17 cellular contexts compared by ENCODE assay signal in the genomic region with DNA sequence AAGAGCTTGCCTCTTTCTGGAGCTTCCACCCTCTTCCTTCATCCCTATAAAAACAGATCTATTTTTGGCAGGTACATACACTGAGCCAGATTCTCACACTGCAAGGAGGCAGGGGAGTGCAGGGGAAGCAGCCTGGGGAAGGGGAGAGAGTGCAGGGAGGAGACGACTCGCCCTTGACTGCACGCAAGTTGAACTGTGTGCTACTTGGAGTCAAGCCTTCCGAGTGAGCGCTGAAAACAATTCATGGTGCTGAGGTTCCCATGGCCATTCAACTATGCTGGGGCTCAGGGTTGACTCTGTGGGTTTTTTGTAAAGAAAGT. TPM values are rescaled to one million over a fixed set of nuclear protein-coding genes. Genes with fewer than 3 reads are reported as not detected.
DNase-seq lines count a peak whose midpoint lies in the region; ATAC-seq and TF ChIP-seq lines count a peak whose summit lies in the region.
"Had no signal": no experiment of that assay in that cellular context is flagged by ENCODE, and none has a peak within 500 bp of the region (broad histone marks: within the 10 kb centered on the region; RNA-seq: fewer than 3 reads in every experiment).

No MANE protein-coding gene starts in this region.

- no peak overlapping the region for H3K27ac ChIP-seq in BLaER1
- H3K27ac ChIP-seq in left ventricle myocardium inferior (replicated peaks), result peak overlapping the region; percentile 68
- no peak overlapping the region for H3K27ac ChIP-seq in neural progenitor cell
- H3K27ac ChIP-seq: prostate gland, VCaP had no signal

- no peak for ATAC-seq in stimulated activated effector memory CD8-positive, alpha-beta T cell treated with anti-CD3 and anti-CD28 coated beads, Interleukin-12 subunit alpha, Interleukin-12 subunit beta, amount 100 ng/mL, for 72 hours
- ATAC-seq: activated CD8-positive, alpha-beta memory T cell treated with anti-CD3 and anti-CD28 coated beads, Interleukin-2, amount 10 ng/mL, durations not matched to agents 7 days and 5 days; mucosa of descending colon had no signal

- H3K4me3 ChIP-seq in BLaER1 (no peak overlapping the region), left ventricle myocardium inferior (peak overlapping the region; percentile 3), neural progenitor cell (no peak overlapping the region)
- H3K4me3 ChIP-seq: HAP-1, mucosa of descending colon, prostate gland had no signal

- H3K9me3 Mint-ChIP-seq in brain, result no peaks in the 10 kb centered on the region
- H3K9me3 Mint-ChIP-seq in neural progenitor cell, result peaks cover under 1% of the 10 kb centered on the region
- no peaks in the 10 kb centered on the region for H3K9me3 Mint-ChIP-seq in stimulated activated effector memory CD8-positive, alpha-beta T cell treated with anti-CD3 and anti-CD28 coated beads, Interleukin-12 subunit alpha, Interleukin-12 subunit beta, amount 100 ng/mL, for 72 hours
- H3K9me3 Mint-ChIP-seq: activated CD4-positive, alpha-beta T cell treated with anti-CD3 and anti-CD28 coated beads, Interleukin-2, amount 10 ng/mL, durations not matched to agents 7 days and 5 days; activated naive CD4-positive, alpha-beta T cell treated with anti-CD3 and anti-CD28 coated beads, Interleukin-2, amount 50 U/mL, for 24 hours had no signal

- TF ChIP-seq CTCF in brain (conservative IDR thresholded peaks at IDR 0.05) (peak in 1 of 2 experiments; percentile 11), left ventricle myocardium inferior (IDR thresholded peaks at IDR 0.05; ENCODE audit: borderline replicate concordance) (no peak), neural progenitor cell (IDR thresholded peaks at IDR 0.05) (no peak)

- peaks cover 46% of the 10 kb centered on the region for H3K4me1 Mint-ChIP-seq in brain
- peaks cover 30% of the 10 kb centered on the region for H3K4me1 Mint-ChIP-seq in neural progenitor cell
- no peaks in the 10 kb centered on the region for H3K4me1 Mint-ChIP-seq in stimulated activated effector memory CD8-positive, alpha-beta T cell treated with anti-CD3 and anti-CD28 coated beads, Interleukin-12 subunit alpha, Interleukin-12 subunit beta, amount 100 ng/mL, for 72 hours
- H3K4me1 Mint-ChIP-seq: activated CD4-positive, alpha-beta T cell treated with anti-CD3 and anti-CD28 coated beads, Interleukin-2, amount 10 ng/mL, durations not matched to agents 7 days and 5 days; activated CD8-positive, alpha-beta memory T cell treated with anti-CD3 and anti-CD28 coated beads, Interleukin-2, amount 10 ng/mL, durations not matched to agents 7 days and 5 days; activated naive CD4-positive, alpha-beta T cell treated with anti-CD3 and anti-CD28 coated beads, Interleukin-2, amount 50 U/mL, for 24 hours had no signal

- H3K27me3 Mint-ChIP-seq in brain, result no peaks in the 10 kb centered on the region
- H3K27me3 Mint-ChIP-seq in neural progenitor cell (ENCODE audit: insufficient read depth, low read depth), result peaks cover 8% of the 10 kb centered on the region

- H3K79me2 ChIP-seq in neural progenitor cell (ENCODE audit: low read depth), result no peaks in the 10 kb centered on the region

- H4K20me1 ChIP-seq in BLaER1 (no peaks in the 10 kb centered on the region), neural progenitor cell (ENCODE audit: low read depth) (no peaks in the 10 kb centered on the region)

- no peaks in the 10 kb centered on the region for H3F3A ChIP-seq in neural progenitor cell (ENCODE audit: low read depth)

- H3K27ac Mint-ChIP-seq in brain, result peak overlapping the region in 3 of 5 experiments; percentile 8 to 49 (median 20)
- H3K27ac Mint-ChIP-seq in neural progenitor cell, result no peak overlapping the region
- H3K27ac Mint-ChIP-seq in stimulated activated effector memory CD8-positive, alpha-beta T cell treated with anti-CD3 and anti-CD28 coated beads, Interleukin-12 subunit alpha, Interleukin-12 subunit beta, amount 100 ng/mL, for 72 hours, result no peak overlapping the region
- H3K27ac Mint-ChIP-seq: activated CD4-positive, alpha-beta T cell treated with anti-CD3 and anti-CD28 coated beads, Interleukin-2, amount 10 ng/mL, durations not matched to agents 7 days and 5 days; activated CD8-positive, alpha-beta memory T cell treated with anti-CD3 and anti-CD28 coated beads, Interleukin-2, amount 10 ng/mL, durations not matched to agents 7 days and 5 days; activated naive CD4-positive, alpha-beta T cell treated with anti-CD3 and anti-CD28 coated beads, Interleukin-2, amount 50 U/mL, for 24 hours had no signal

- H2AFZ ChIP-seq in neural progenitor cell (replicated peaks), result no peak overlapping the region

- intact Hi-C loops in left ventricle myocardium inferior (cut with micrococcal nuclease), result no loop called here

- H3K4me2 ChIP-seq in BLaER1 (0 out of 2 replicates have a peak overlapping the region, but pooled peaks have one; percentile 10), neural progenitor cell (peak overlapping the region; percentile 54)

- H3K36me3 Mint-ChIP-seq in brain (peaks cover 38% of the 10 kb centered on the region), neural progenitor cell (no peaks in the 10 kb centered on the region)
- no peaks in the 10 kb centered on the region for H3K36me3 Mint-ChIP-seq in stimulated activated effector memory CD8-positive, alpha-beta T cell treated with anti-CD3 and anti-CD28 coated beads, Interleukin-12 subunit alpha, Interleukin-12 subunit beta, amount 100 ng/mL, for 72 hours
- H3K36me3 Mint-ChIP-seq: activated CD8-positive, alpha-beta memory T cell treated with anti-CD3 and anti-CD28 coated beads, Interleukin-2, amount 10 ng/mL, durations not matched to agents 7 days and 5 days; activated naive CD4-positive, alpha-beta T cell treated with anti-CD3 and anti-CD28 coated beads, Interleukin-2, amount 50 U/mL, for 24 hours had no signal

- H3K36me3 ChIP-seq in BLaER1 (no peaks in the 10 kb centered on the region), left ventricle myocardium inferior (no peaks in the 10 kb centered on the region), neural progenitor cell (no peaks in the 10 kb centered on the region)
- H3K36me3 ChIP-seq: HAP-1, prostate gland had no signal

- no peak for DNase-seq in left ventricle myocardium inferior
- DNase-seq in neural progenitor cell (ENCODE audit: low spot score), result peak; percentile 8
- no peak for DNase-seq in ureter (ENCODE audit: low spot score)
- DNase-seq in NCI-H2171 (lab: John Stamatoyannopoulos, UW), result no peak
- DNase-seq in activated gamma-delta T cell (lab: John Stamatoyannopoulos, UW), result no peak
- no peak for DNase-seq in stimulated activated effector memory CD8-positive, alpha-beta T cell treated with anti-CD3 and anti-CD28 coated beads, Interleukin-12 subunit alpha, Interleukin-12 subunit beta, amount 100 ng/mL, for 72 hours (ENCODE audit: low spot score in 2 of 2)
- DNase-seq: activated CD4-positive, alpha-beta T cell treated with anti-CD3 and anti-CD28 coated beads, Interleukin-2, amount 10 ng/mL, durations not matched to agents 7 days and 5 days; activated CD8-positive, alpha-beta memory T cell treated with anti-CD3 and anti-CD28 coated beads, Interleukin-2, amount 10 ng/mL, durations not matched to agents 7 days and 5 days; NCI-H1048; NCI-H82 had no signal

- H3K9ac ChIP-seq in BLaER1 (no peak overlapping the region), neural progenitor cell (no peak overlapping the region)

- no peaks in the 10 kb centered on the region for H3K27me3 ChIP-seq in BLaER1
- no peaks in the 10 kb centered on the region for H3K27me3 ChIP-seq in left ventricle myocardium inferior (ENCODE audit: low read depth)
- H3K27me3 ChIP-seq in neural progenitor cell, result peaks cover 9% of the 10 kb centered on the region

- H3K4me3 Mint-ChIP-seq in brain (peak overlapping the region in 1 of 5 experiments; percentile 5), neural progenitor cell (no peak overlapping the region)
- H3K4me3 Mint-ChIP-seq in stimulated activated effector memory CD8-positive, alpha-beta T cell treated with anti-CD3 and anti-CD28 coated beads, Interleukin-12 subunit alpha, Interleukin-12 subunit beta, amount 100 ng/mL, for 72 hours, result no peak overlapping the region
- H3K4me3 Mint-ChIP-seq: activated CD4-positive, alpha-beta T cell treated with anti-CD3 and anti-CD28 coated beads, Interleukin-2, amount 10 ng/mL, durations not matched to agents 7 days and 5 days; activated CD8-positive, alpha-beta memory T cell treated with anti-CD3 and anti-CD28 coated beads, Interleukin-2, amount 10 ng/mL, durations not matched to agents 7 days and 5 days; activated naive CD4-positive, alpha-beta T cell treated with anti-CD3 and anti-CD28 coated beads, Interleukin-2, amount 50 U/mL, for 24 hours had no signal

- H3K4me1 ChIP-seq in BLaER1, result peaks cover 16% of the 10 kb centered on the region
- H3K4me1 ChIP-seq in left ventricle myocardium inferior, result peaks cover 64% of the 10 kb centered on the region
- peaks cover 9% of the 10 kb centered on the region for H3K4me1 ChIP-seq in neural progenitor cell
- H3K4me1 ChIP-seq: HAP-1, prostate gland had no signal

- H3K9me3 ChIP-seq in BLaER1, result no peaks in the 10 kb centered on the region
- no peaks in the 10 kb centered on the region for H3K9me3 ChIP-seq in left ventricle myocardium inferior (replicated peaks)
- H3K9me3 ChIP-seq in neural progenitor cell (ENCODE audit: low read depth), result no peaks in the 10 kb centered on the region
- H3K9me3 ChIP-seq: HAP-1, mucosa of descending colon, prostate gland had no signal

RNA-seq across cellular contexts. Expression of gene HSPA12A, which starts 51.3 kb away (rescaled TPM):
- polyA plus RNA-seq in brain (ENCODE audit: insufficient read depth, low read depth, low replicate concordance), result 11.6 TPM
- total RNA-seq in left ventricle myocardium inferior (15.0 TPM), neural progenitor cell (ENCODE audit: low replicate concordance) (5.3 and 5.6 TPM in 2 replicates), ureter (15.7 TPM)
- total RNA-seq: activated CD8-positive, alpha-beta memory T cell treated with anti-CD3 and anti-CD28 coated beads, Interleukin-2, amount 10 ng/mL, durations not matched to agents 7 days and 5 days had no signal

Comparison
In these comparisons a context has a peak if more than half of its experiments do, and no peak if none do; other contexts are left out.
1. H3K27ac Mint-ChIP-seq: peak in brain (3 of 5); none in neural progenitor cell (single experiment) and stimulated activated effector memory CD8-positive, alpha-beta T cell treated with anti-CD3 and anti-CD28 coated beads, Interleukin-12 subunit alpha, Interleukin-12 subunit beta, amount 100 ng/mL, for 72 hours (single experiment).